In genomic region chr10:128471151-128471550, GRCh38 we compare ENCODE assay signal across 9 cellular contexts.
"Had no signal": no experiment of that assay in that cellular context is flagged by ENCODE, and none has a peak within 500 bp of the region (broad histone marks: within the 10 kb centered on the region; RNA-seq: fewer than 3 reads in every experiment).

No MANE protein-coding gene starts in this region.

- H3K9me3 ChIP-seq: HAP-1 had no signal

- H3K36me3 ChIP-seq: HAP-1 had no signal

- H3K27ac ChIP-seq: HL-60 had no signal

- DNase-seq: H7, HFFc6, KG1 had no signal

- FAIRE-seq: K562 had no signal

- ATAC-seq: HCT116, HepG2 had no signal

- H3K4me1 ChIP-seq: HAP-1 had no signal

- H3K4me3 ChIP-seq: GM23338, HAP-1, K562 had no signal
